10 cellular contexts compared by ENCODE assay signal in the genomic region with DNA sequence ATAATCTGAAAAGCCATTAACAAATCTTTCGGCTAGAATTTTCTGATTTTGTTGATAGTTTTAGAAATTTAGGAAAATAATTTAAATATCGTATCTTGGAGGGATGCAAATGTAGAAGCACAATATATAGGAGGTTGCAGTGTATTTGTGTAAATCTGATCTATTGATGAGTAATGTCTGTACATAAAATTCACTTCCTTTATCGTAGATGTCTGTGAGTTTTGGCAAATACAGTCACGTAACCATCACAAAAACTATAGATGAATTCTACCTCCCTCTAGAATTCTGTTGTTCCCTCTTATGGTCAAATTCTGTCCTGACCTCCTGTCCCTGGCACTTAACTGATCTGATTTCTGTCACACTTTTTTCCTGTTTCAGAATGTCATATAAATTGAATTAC.
"Had no signal": no experiment of that assay in that cellular context is flagged by ENCODE, and none has a peak within 500 bp of the region (broad histone marks: within the 10 kb centered on the region; RNA-seq: fewer than 3 reads in every experiment).

No MANE protein-coding gene starts in this region.

- DNase-seq: GOT3, H7, HFFc6, IMR-90, KG1 had no signal

- ATAC-seq: HCT116, K562 had no signal

- FAIRE-seq: K562 had no signal

- H3K27ac Mint-ChIP-seq: HFFc6 had no signal

- H3K9ac ChIP-seq: GM23248 had no signal

- H3K4me1 ChIP-seq: HAP-1 had no signal

- H3K9me3 ChIP-seq: HAP-1 had no signal

- H3K9me3 Mint-ChIP-seq: HFFc6 had no signal

- H3K36me3 ChIP-seq: HAP-1 had no signal

- H3K27ac ChIP-seq: GM23248, HL-60 had no signal

- H3K4me3 ChIP-seq: GM23248, HAP-1, K562 had no signal

- H3K4me3 Mint-ChIP-seq: HFFc6 had no signal

- H2AFZ ChIP-seq: GM23248 had no signal
